22 cellular contexts compared by ENCODE assay signal in genomic region chr12:82981150-82981549, GRCh38.
DNase-seq lines count a peak whose midpoint lies in the region; ATAC-seq and TF ChIP-seq lines count a peak whose summit lies in the region.
"Had no signal": no experiment of that assay in that cellular context is flagged by ENCODE, and none has a peak within 500 bp of the region (broad histone marks: within the 10 kb centered on the region; RNA-seq: fewer than 3 reads in every experiment).

No MANE protein-coding gene starts in this region.

- H4K91ac ChIP-seq in trophoblast cell (ENCODE audit: low read depth, low read length) = no peak overlapping the region

- H3K4me1 ChIP-seq in trophoblast cell (ENCODE audit: control insufficient read depth in 1 of 2, insufficient read depth in 2 of 2, low read length in 2 of 2) = no peaks in the 10 kb centered on the region
- no peaks in the 10 kb centered on the region for H3K4me1 ChIP-seq in osteoblast (ENCODE audit: insufficient read depth, low read length)
- H3K4me1 ChIP-seq: A549, BLaER1 had no signal

- no peak overlapping the region for H2AK5ac ChIP-seq in trophoblast cell (ENCODE audit: low read length)

- DNase-seq in BJ (ENCODE audit: low read depth) (peak; percentile 4), dedifferentiated amniotic fluid mesenchymal stem cell (ENCODE audit: extremely low spot score) (peak; percentile 25), trophoblast cell (peak; percentile 40 to 87), osteoblast (ENCODE audit: insufficient read length, low spot score, missing footprints) (no peak)
- DNase-seq: CD4-positive, alpha-beta T cell; COR-L47; DMS79 treated with DMSO at 0.1 percent for 48 hours; H7; HFFc6; IMR-90; Kasumi-1; NCI-H1694; NCI-H2081; NCI-H446; NCI-H526 treated with DMSO at 0.1 percent for 48 hours; SHP77 had no signal

- H3K36me3 ChIP-seq in BJ (ENCODE audit: control insufficient read depth, insufficient read depth, low read length) (no peaks in the 10 kb centered on the region), trophoblast cell (ENCODE audit: control insufficient read depth in 1 of 2, insufficient read depth in 2 of 2, low read length in 2 of 2) (peaks cover 3 to 6% of the 10 kb centered on the region in 2 experiments), osteoblast (ENCODE audit: insufficient read depth, low read length) (no peaks in the 10 kb centered on the region)
- H3K36me3 ChIP-seq: BLaER1 had no signal

- H3K4ac ChIP-seq in trophoblast cell (ENCODE audit: low read depth, low read length) = no peak overlapping the region

- H4K8ac ChIP-seq in trophoblast cell (ENCODE audit: low read depth, low read length) = no peak overlapping the region

- no peak overlapping the region for H2AFZ ChIP-seq in trophoblast cell (ENCODE audit: insufficient read depth, low read length, poor library complexity)
- H2AFZ ChIP-seq in osteoblast (ENCODE audit: low read length) = no peak overlapping the region

- no CpG with 5 or more reads among the region's 1 CpG for WGBS in trophoblast cell (ENCODE audit: extremely low coverage, insufficient coverage, insufficient read length)

- ATAC-seq in HG02870 (IDR thresholded peaks at IDR 0.05; ENCODE audit: unreplicated experiment) = no peak
- ATAC-seq in activated CD4-positive, CD25-positive, alpha-beta regulatory T cell treated with anti-CD3 and anti-CD28 coated beads, Interleukin-2, amount 50 U/mL, for 24 hours = no peak
- ATAC-seq: A549, GM12878 had no signal

- no peak overlapping the region for H2BK12ac ChIP-seq in trophoblast cell (ENCODE audit: low read length)

- H3K27me3 ChIP-seq in BJ (ENCODE audit: control insufficient read depth, insufficient read depth, low read length) (no peaks in the 10 kb centered on the region), trophoblast cell (ENCODE audit: insufficient read depth, low read length) (no peaks in the 10 kb centered on the region), osteoblast (ENCODE audit: insufficient read depth, low read length) (no peaks in the 10 kb centered on the region)
- H3K27me3 ChIP-seq: BLaER1 had no signal

- H3K4me2 ChIP-seq in trophoblast cell (ENCODE audit: low read length) (no peak overlapping the region), osteoblast (ENCODE audit: insufficient read depth, low read length) (no peak overlapping the region)
- H3K4me2 ChIP-seq: A549, BLaER1 had no signal

- POLR2A ChIA-PET in BJ (lab: Charles Lee) = no interaction called here

- no peak overlapping the region for H3K18ac ChIP-seq in trophoblast cell (ENCODE audit: low read length)

- H3K9me3 ChIP-seq in trophoblast cell (ENCODE audit: insufficient read depth, low read depth, low read length) (no peaks in the 10 kb centered on the region), osteoblast (ENCODE audit: low read depth, low read length) (peaks cover 2% of the 10 kb centered on the region)
- H3K9me3 ChIP-seq: A549, BLaER1 had no signal

- no peak overlapping the region for H3K23ac ChIP-seq in trophoblast cell (ENCODE audit: low read length)

- H3K9ac ChIP-seq in trophoblast cell (ENCODE audit: low read length) = no peak overlapping the region
- H3K9ac ChIP-seq: BLaER1 had no signal

- H3K79me1 ChIP-seq in trophoblast cell (ENCODE audit: low read length) = peaks cover 2% of the 10 kb centered on the region

- H4K12ac ChIP-seq in trophoblast cell (ENCODE audit: low read depth, low read length) = no peak overlapping the region

- H2BK5ac ChIP-seq in trophoblast cell (ENCODE audit: low read depth, low read length, poor library complexity) = no peak overlapping the region

- H3K4me3 ChIP-seq in BJ (ENCODE audit: low read depth, low read length) (no peak overlapping the region), trophoblast cell (ENCODE audit: low read depth, low read length) (no peak overlapping the region), osteoblast (ENCODE audit: insufficient read depth, low read length) (no peak overlapping the region)
- H3K4me3 ChIP-seq: A549, BLaER1, GM12878 had no signal

- H4K20me1 ChIP-seq in osteoblast (ENCODE audit: insufficient read depth, low read length) = no peaks in the 10 kb centered on the region
- H4K20me1 ChIP-seq: BLaER1 had no signal

- no peaks in the 10 kb centered on the region for H3K79me2 ChIP-seq in trophoblast cell (ENCODE audit: control insufficient read depth, insufficient read depth, low read length, poor library complexity)
- H3K79me2 ChIP-seq in osteoblast (ENCODE audit: insufficient read depth, low read length) = no peaks in the 10 kb centered on the region

- CTCF ChIA-PET in BJ (lab: Yijun Ruan, JAX) = no interaction called here

- TF ChIP-seq CTCF in BJ (IDR thresholded peaks at IDR 0.05; ENCODE audit: insufficient read depth, low read depth, low read length) = no peak
- TF ChIP-seq CTCF in osteoblast (IDR thresholded peaks at IDR 0.05; ENCODE audit: extremely low read depth, low read depth, low read length) = no peak

- peak overlapping the region; percentile 3 for H3K27ac ChIP-seq in trophoblast cell (ENCODE audit: low read depth, low read length)
- no peak overlapping the region for H3K27ac ChIP-seq in osteoblast (ENCODE audit: low read depth, low read length)
- H3K27ac ChIP-seq: A549, BLaER1 had no signal

- H3K14ac ChIP-seq in trophoblast cell (ENCODE audit: low read length) = no peak overlapping the region

- no peak overlapping the region for H2BK120ac ChIP-seq in trophoblast cell (ENCODE audit: insufficient read depth, low read length, poor library complexity)

TF ChIP-seq in PFSK-1, 5 proteins besides CTCF, POLR2A, EP300 and RAD21:
- TF ChIP-seq POLR2AphosphoS5 (IDR thresholded peaks at IDR 0.05; ENCODE audit: low read depth, low read length) (no peak), REST (IDR thresholded peaks at IDR 0.05; ENCODE audit: insufficient read depth in 1 of 2, low read depth in 2 of 2, low read length in 2 of 2) (peak; percentile 24 to 62; a peak in 1 of 4 replicates)
